In genomic region chr16:86618431-86619262, GRCh38 we compare ENCODE assay signal across 1 cellular context.
TF ChIP-seq lines count a peak whose summit lies in the region.

No MANE protein-coding gene starts in this region.

TF ChIP-seq in H1, 55 proteins besides CTCF, POLR2A, EP300 and RAD21:
- TF ChIP-seq CBX5 (IDR thresholded peaks at IDR 0.05; ENCODE audit: low read depth, low read length) (no peak), CHD7 (IDR thresholded peaks at IDR 0.05; ENCODE audit: insufficient replicate concordance, low read length) (no peak), GTF2F1 (IDR thresholded peaks at IDR 0.05; ENCODE audit: borderline replicate concordance, low read depth, low read length) (no peak), SRF (IDR thresholded peaks at IDR 0.05; ENCODE audit: low read depth, low read length) (no peak), SUZ12 (IDR thresholded peaks at IDR 0.05; ENCODE audit: low read length) (no peak), SP4 (IDR thresholded peaks at IDR 0.05; ENCODE audit: low read length) (no peak), NANOG (IDR thresholded peaks at IDR 0.05; ENCODE audit: insufficient read depth, low read depth, low read length, poor library complexity, severe bottlenecking) (no peak), ATF3 (IDR thresholded peaks at IDR 0.05; ENCODE audit: insufficient read depth, low read depth, low read length) (no peak), ZNF274 (IDR thresholded peaks at IDR 0.05; ENCODE audit: borderline replicate concordance, extremely low read depth, low read length) (no peak), KDM4A (IDR thresholded peaks at IDR 0.05; ENCODE audit: low read depth, low read length, severe bottlenecking) (no peak), RBBP5 (IDR thresholded peaks at IDR 0.05; ENCODE audit: borderline replicate concordance, low read depth, low read length) (no peak), MAFK (IDR thresholded peaks at IDR 0.05; ENCODE audit: low read depth, low read length) (no peak), EGR1 (IDR thresholded peaks at IDR 0.05; ENCODE audit: borderline replicate concordance, low read depth, low read length) (no peak), TEAD4 (IDR thresholded peaks at IDR 0.05; ENCODE audit: low read depth, low read length) (no peak), YY1 (IDR thresholded peaks at IDR 0.05; ENCODE audit: low read depth, low read length) (no peak)
